ENCODE assay signal across 16 cellular contexts in the genomic region with DNA sequence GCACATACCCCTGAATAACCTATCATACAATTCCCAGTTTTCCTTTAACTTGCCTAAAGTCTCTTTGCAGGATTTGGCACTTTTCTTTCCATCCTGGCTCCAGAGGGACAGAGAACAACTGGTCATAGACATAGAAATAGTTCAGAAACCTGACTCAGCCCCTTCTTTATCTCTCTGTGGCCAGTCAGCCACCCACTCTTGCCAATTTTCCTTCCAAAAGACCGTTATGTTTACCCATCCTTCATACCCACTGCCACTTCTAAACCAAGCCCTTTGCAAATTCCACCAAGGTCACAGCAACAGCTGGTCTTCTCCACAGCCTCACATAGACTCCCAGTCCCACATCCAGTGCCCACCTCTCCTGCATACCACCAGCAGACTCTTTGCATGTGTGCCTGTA.
DNase-seq lines count a peak whose midpoint lies in the region; ATAC-seq and TF ChIP-seq lines count a peak whose summit lies in the region.
"Had no signal": no experiment of that assay in that cellular context is flagged by ENCODE, and none has a peak within 500 bp of the region (broad histone marks: within the 10 kb centered on the region; RNA-seq: fewer than 3 reads in every experiment).

No MANE protein-coding gene starts in this region.

- no peaks in the 10 kb centered on the region for H4K20me1 ChIP-seq in smooth muscle cell (ENCODE audit: low read depth)
- H4K20me1 ChIP-seq: BLaER1 treated with 17β-estradiol and CSF1 and Interleukin-3, amounts not matched to agents 10 nM and 100 nM had no signal

- no peak for DNase-seq in Right ventricle myocardium superior
- DNase-seq in cardiac septum (ENCODE audit: low spot score), result no peak
- peak in 4 of 7 donors; percentile 22 to 64 (median 42) for DNase-seq in adrenal gland
- no peak for DNase-seq in right cardiac atrium
- DNase-seq in smooth muscle cell (lab: John Stamatoyannopoulos, UW; ENCODE audit: unreplicated experiment), result no peak
- DNase-seq in occipital lobe (lab: John Stamatoyannopoulos, UW), result no peak
- no peak for DNase-seq in iPS-NIHi7 (ENCODE audit: extremely low spot score)
- DNase-seq: GF-D8, IMR-90, Kasumi-1, NCI-H187, NCI-H345, NCI-H69 had no signal

- peak overlapping the region; percentile 13 for H3K4me2 ChIP-seq in smooth muscle cell
- H3K4me2 ChIP-seq: BLaER1 treated with 17β-estradiol and CSF1 and Interleukin-3, amounts not matched to agents 10 nM and 100 nM had no signal

- no peaks in the 10 kb centered on the region for H3K79me2 ChIP-seq in smooth muscle cell (ENCODE audit: low read depth)

- ATAC-seq in Right ventricle myocardium superior (ENCODE audit: poor library complexity) (peak; percentile 72), right cardiac atrium (peak; percentile 84 to 86), GM21786 (IDR thresholded peaks at IDR 0.05; ENCODE audit: unreplicated experiment) (no peak)

- H3K27ac ChIP-seq in adrenal gland, result no peak overlapping the region
- H3K27ac ChIP-seq in right cardiac atrium (ENCODE audit: low read length), result peak overlapping the region; percentile 42
- no peak overlapping the region for H3K27ac ChIP-seq in smooth muscle cell (ENCODE audit: low read depth)
- H3K27ac ChIP-seq: BLaER1 treated with 17β-estradiol and CSF1 and Interleukin-3, amounts not matched to agents 10 nM and 100 nM; SJSA1 had no signal

- peaks cover 0 to 27% of the 10 kb centered on the region in 2 donors for H3K4me1 ChIP-seq in adrenal gland (replicated peaks in 1 of 2)
- no peaks in the 10 kb centered on the region for H3K4me1 ChIP-seq in right cardiac atrium (ENCODE audit: control insufficient read depth, insufficient read depth, low read length)
- no peaks in the 10 kb centered on the region for H3K4me1 ChIP-seq in smooth muscle cell (ENCODE audit: low read depth)

- intact Hi-C loops in Right ventricle myocardium superior (cut with DNase I), result no loop called here
- intact Hi-C loops in cardiac septum (cut with DNase I), result no loop called here
- intact Hi-C loops in adrenal gland (cut with DNase I), result no loop called here
- intact Hi-C loops in right cardiac atrium (cut with DNase I), result loop anchor here in 1 of 4 donors (10.0 kb wide), 1 partner anchor 95 kb away; no protein-coding TSS in a partner anchor

- no peak overlapping the region for H2AFZ ChIP-seq in smooth muscle cell (ENCODE audit: low read depth)

- H3K36me3 ChIP-seq in adrenal gland (replicated peaks in 1 of 2) (no peaks in the 10 kb centered on the region), smooth muscle cell (ENCODE audit: low read depth) (no peaks in the 10 kb centered on the region)
- H3K36me3 ChIP-seq: BLaER1 treated with 17β-estradiol and CSF1 and Interleukin-3, amounts not matched to agents 10 nM and 100 nM; SJSA1 had no signal

- H3K4me3 ChIP-seq in adrenal gland, result no peak overlapping the region
- no peak overlapping the region for H3K4me3 ChIP-seq in right cardiac atrium (ENCODE audit: low read length)
- no peak overlapping the region for H3K4me3 ChIP-seq in smooth muscle cell
- H3K4me3 ChIP-seq: BLaER1 treated with 17β-estradiol and CSF1 and Interleukin-3, amounts not matched to agents 10 nM and 100 nM; SJSA1 had no signal

- no peak overlapping the region for H3K9ac ChIP-seq in smooth muscle cell (ENCODE audit: low read depth)
- H3K9ac ChIP-seq: BLaER1 treated with 17β-estradiol and CSF1 and Interleukin-3, amounts not matched to agents 10 nM and 100 nM had no signal

- H3K27me3 ChIP-seq in adrenal gland, result no peaks in the 10 kb centered on the region
- H3K27me3 ChIP-seq in right cardiac atrium (ENCODE audit: control insufficient read depth, insufficient read depth), result no peaks in the 10 kb centered on the region
- no peaks in the 10 kb centered on the region for H3K27me3 ChIP-seq in smooth muscle cell (ENCODE audit: low read depth)
- H3K27me3 ChIP-seq: BLaER1 treated with 17β-estradiol and CSF1 and Interleukin-3, amounts not matched to agents 10 nM and 100 nM; SJSA1 had no signal

- TF ChIP-seq POLR2A in adrenal gland (IDR thresholded peaks at IDR 0.05), result no peak

- no peaks in the 10 kb centered on the region for H3K9me3 ChIP-seq in adrenal gland (replicated peaks in 1 of 3)
- no peaks in the 10 kb centered on the region for H3K9me3 ChIP-seq in right cardiac atrium (ENCODE audit: control insufficient read depth, low read length)
- no peaks in the 10 kb centered on the region for H3K9me3 ChIP-seq in smooth muscle cell (replicated peaks; ENCODE audit: low read depth)
- H3K9me3 ChIP-seq: SJSA1 had no signal

- 27 to 42% (median 34%) methylated on average over 1 of the region's 1 CpG for whole genome bisulfite sequencing in adrenal gland, 4 donors
- 21% methylated on average over 1 of the region's 1 CpG for WGBS in right cardiac atrium
- 38% methylated on average over 1 of the region's 1 CpG for WGBS in smooth muscle cell (ENCODE audit: low lambda C conversion rate)

- peaks cover 7% of the 10 kb centered on the region for H3F3A ChIP-seq in smooth muscle cell (ENCODE audit: low read depth)

- TF ChIP-seq CTCF in adrenal gland (IDR thresholded peaks at IDR 0.05) (no peak), smooth muscle cell (IDR thresholded peaks at IDR 0.05; ENCODE audit: borderline replicate concordance, insufficient read depth, poor library complexity, severe bottlenecking) (no peak)

Comparison
In these comparisons a context has a peak if more than half of its experiments do, and no peak if none do; other contexts are left out.
1. DNase-seq: peak in adrenal gland (4 of 7); none in Right ventricle myocardium superior (single experiment), cardiac septum (single experiment), right cardiac atrium (0 of 3), smooth muscle cell (single experiment), occipital lobe (single experiment) and iPS-NIHi7 (single experiment).